In genomic region chr9:98251554-98251953, GRCh38 we compare ENCODE assay signal across 11 cellular contexts. TPM values are rescaled to one million over a fixed set of nuclear protein-coding genes. Genes with fewer than 3 reads are reported as not detected.
A peak's percentile ranks its signal among the peaks of the same experiment; 100 is the strongest.
DNase-seq lines count a peak whose midpoint lies in the region; ATAC-seq and TF ChIP-seq lines count a peak whose summit lies in the region.
"Had no signal": no experiment of that assay in that cellular context is flagged by ENCODE, and none has a peak within 500 bp of the region (broad histone marks: within the 10 kb centered on the region; RNA-seq: fewer than 3 reads in every experiment).

No MANE protein-coding gene starts in this region.

- ATAC-seq in upper lobe of left lung (ENCODE audit: low FRiP score in 2 of 2) (no peak), GM21526 (IDR thresholded peaks at IDR 0.05; ENCODE audit: low FRiP score, unreplicated experiment) (no peak)
- ATAC-seq: natural killer cell treated with Interleukin-12 subunit alpha and Interleukin-12 subunit beta and Interleukin-15 and Interleukin-18, amount 100 ng/mL, for 72 hours; stimulated activated naive CD8-positive, alpha-beta T cell treated with anti-CD3 and anti-CD28 coated beads, Interleukin-15, Interleukin-2, amounts not matched to agents 100 U/mL and 50 U/mL, for 24 hours had no signal

- no peak for TF ChIP-seq EP300 in upper lobe of left lung (IDR thresholded peaks at IDR 0.05)

- TF ChIP-seq POLR2A in upper lobe of left lung (IDR thresholded peaks at IDR 0.05), result no peak

- H3K4me3 ChIP-seq in HEK293 (ENCODE audit: low read depth, low read length) (no peak overlapping the region), fibroblast of the aortic adventitia (ENCODE audit: low read depth, low read length) (no peak overlapping the region), upper lobe of left lung (no peak overlapping the region), tibial artery (no peak overlapping the region)

- CTCF ChIA-PET in HEK293 (lab: Yijun Ruan, JAX), result interaction anchor here (0.7 to 1.4 kb wide), 5 partner anchors 12 to 505 kb away, joined by 3 to 7 read pairs (median 3); no protein-coding TSS in a partner anchor

- H3K4me1 ChIP-seq in HEK293 (ENCODE audit: control insufficient read depth, insufficient read depth, low read length) (no peaks in the 10 kb centered on the region), upper lobe of left lung (peaks cover 70 to 82% (median 74%) of the 10 kb centered on the region in 4 donors), tibial artery (peaks cover 0 to 14% (median 10%) of the 10 kb centered on the region in 4 donors)

- H3K36me3 ChIP-seq in HEK293 (ENCODE audit: control insufficient read depth in 2 of 2, insufficient read depth in 1 of 2, low read length in 2 of 2) (no peaks in the 10 kb centered on the region), upper lobe of left lung (peaks cover 0 to 16% (median 7%) of the 10 kb centered on the region in 4 donors), tibial artery (peaks cover 0 to 15% (median 0%) of the 10 kb centered on the region in 3 donors)

- POLR2A ChIA-PET in HEK293 (lab: Yijun Ruan, JAX), result no interaction called here

- WGBS in upper lobe of left lung, 2 donors, result 86 to 87% methylated on average over 9 of the region's 9 CpGs

- DNase-seq in SW 1271 (lab: John Stamatoyannopoulos, UW) (peak; percentile 80 to 91), fibroblast of the aortic adventitia (ENCODE audit: low read depth) (peak; percentile 63), upper lobe of left lung (peak; percentile 40 to 58), NCI-H187 treated with DMSO at 0.1 percent for 48 hours (lab: John Stamatoyannopoulos, UW) (no peak), tibial artery (no peak), NCI-H2227 treated with DMSO at 0.1 percent for 48 hours (lab: John Stamatoyannopoulos, UW) (no peak)
- DNase-seq: NCI-H1417; stimulated activated naive CD8-positive, alpha-beta T cell treated with anti-CD3 and anti-CD28 coated beads, Interleukin-15, Interleukin-2, amounts not matched to agents 100 U/mL and 50 U/mL, for 24 hours had no signal

- H3K27ac ChIP-seq in HEK293 (ENCODE audit: extremely low read depth, low read depth, low read length) (no peak overlapping the region), upper lobe of left lung (peak overlapping the region in 3 of 4 donors; percentile 76 to 98 (median 93)), tibial artery (no peak overlapping the region)

- H3K9me3 ChIP-seq in HEK293 (ENCODE audit: control insufficient read depth, insufficient read depth, low read depth, low read length), result no peaks in the 10 kb centered on the region
- H3K9me3 ChIP-seq in upper lobe of left lung, result no peaks in the 10 kb centered on the region
- no peaks in the 10 kb centered on the region for H3K9me3 ChIP-seq in tibial artery

- no peak for TF ChIP-seq CTCF in HEK293 (tag by site-specific recombination; IDR thresholded peaks at IDR 0.05)
- no peak for TF ChIP-seq CTCF in fibroblast of the aortic adventitia (IDR thresholded peaks at IDR 0.05; ENCODE audit: insufficient read depth, low read length)
- TF ChIP-seq CTCF in upper lobe of left lung (IDR thresholded peaks at IDR 0.05), result no peak
- no peak for TF ChIP-seq CTCF in tibial artery (IDR thresholded peaks at IDR 0.05)

- intact Hi-C loops in tibial artery (cut with DNase I; ENCODE audit: low total_unique reads), result loop anchor here (5.0 to 10.0 kb wide), 2 partner anchors 197 to 554 kb away; partner anchors contain the start of genes NANS and XPA

- H3K27me3 ChIP-seq in upper lobe of left lung (no peaks in the 10 kb centered on the region), tibial artery (no peaks in the 10 kb centered on the region)

TF ChIP-seq in HEK293, 187 proteins besides CTCF, POLR2A, EP300 and RAD21:
- TF ChIP-seq ZNF391 (tag by site-specific recombination; IDR thresholded peaks at IDR 0.05; ENCODE audit: borderline replicate concordance, low read depth), result no peak
- TF ChIP-seq ZNF600 (tag by site-specific recombination; IDR thresholded peaks at IDR 0.05), result peak; percentile 56; the same call in 1 of the 2 replicates
- peak; percentile 38; the same call in 1 of the 2 replicates for TF ChIP-seq ZIC2 (tag by site-specific recombination; IDR thresholded peaks at IDR 0.05)

RNA-seq across cellular contexts. Expression of gene TBC1D2, which starts 3.9 kb away (rescaled TPM):
- total RNA-seq in fibroblast of the aortic adventitia (ENCODE audit: low replicate concordance) (15.9 and 20.7 TPM in 2 replicates), upper lobe of left lung (100 to 1,000 TPM in 4 of 6 donors, 10 to 100 TPM in 2; 62.4 to 217 (median 119) TPM)

RNA-seq across cellular contexts. Expression of gene CORO2A, which starts 59.1 kb away (rescaled TPM):
- total RNA-seq in fibroblast of the aortic adventitia (ENCODE audit: low replicate concordance), result 0.36 and 0.57 TPM in 2 replicates
- total RNA-seq in upper lobe of left lung, result 10 to 100 TPM; 10.5 to 22.8 (median 17.9) TPM

Comparison
In these comparisons a context has a peak if more than half of its experiments do, and no peak if none do; other contexts are left out.
1. H3K27ac ChIP-seq: peak in upper lobe of left lung (3 of 4); none in HEK293 (single experiment) and tibial artery (0 of 2).
2. DNase-seq: peak in SW 1271 (2 of 2), fibroblast of the aortic adventitia (single experiment) and upper lobe of left lung (2 of 2); none in NCI-H187 treated with DMSO at 0.1 percent for 48 hours (single experiment), tibial artery (0 of 2) and NCI-H2227 treated with DMSO at 0.1 percent for 48 hours (single experiment).